In the genomic region with DNA sequence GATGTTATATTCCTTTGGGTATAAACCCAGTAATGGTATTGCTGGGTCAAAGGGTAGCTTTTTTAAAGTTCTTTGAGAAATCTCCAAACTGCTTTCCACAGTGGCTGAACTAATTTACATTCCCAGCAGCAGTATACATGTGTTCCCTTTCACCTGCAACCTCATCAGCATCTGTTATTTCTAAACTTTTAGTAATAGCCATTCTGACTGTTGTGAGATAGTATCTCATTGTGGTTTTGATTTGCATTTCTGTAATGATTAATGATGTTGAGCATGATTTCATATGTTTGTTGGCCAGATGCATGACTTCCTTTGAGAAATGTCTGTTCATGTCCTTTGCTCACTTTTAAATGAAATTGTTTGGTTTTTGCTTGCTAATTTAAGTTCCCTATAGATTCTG, we compare ENCODE assay signal across 7 cellular contexts.
A peak's percentile ranks its signal among the peaks of the same experiment; 100 is the strongest.
DNase-seq lines count a peak whose midpoint lies in the region; ATAC-seq lines count a peak whose summit lies in the region.

No MANE protein-coding gene starts in this region.

- peak; percentile 26 to 30 for DNase-seq in NCI-H526 (lab: John Stamatoyannopoulos, UW)

- peak; percentile 63 for ATAC-seq in GM18508 (IDR thresholded peaks at IDR 0.05; ENCODE audit: insufficient read depth, unreplicated experiment)
- ATAC-seq in GM18870 (IDR thresholded peaks at IDR 0.05; ENCODE audit: unreplicated experiment), result peak; percentile 46
- ATAC-seq in GM19467 (IDR thresholded peaks at IDR 0.05; ENCODE audit: unreplicated experiment), result peak; percentile 68
- peak; percentile 54 for ATAC-seq in GM21619 (IDR thresholded peaks at IDR 0.05; ENCODE audit: unreplicated experiment)
- ATAC-seq in HG03159 (IDR thresholded peaks at IDR 0.05; ENCODE audit: unreplicated experiment), result peak; percentile 54
- ATAC-seq in HG03457 (IDR thresholded peaks at IDR 0.05; ENCODE audit: unreplicated experiment), result peak; percentile 79

Comparison
In these comparisons a context has a peak if more than half of its experiments do, and no peak if none do; other contexts are left out.
1. Peak in every context shown above with its lines: DNase-seq and ATAC-seq.